Comparison of ENCODE assay signal across 1 cellular context in the genomic region with DNA sequence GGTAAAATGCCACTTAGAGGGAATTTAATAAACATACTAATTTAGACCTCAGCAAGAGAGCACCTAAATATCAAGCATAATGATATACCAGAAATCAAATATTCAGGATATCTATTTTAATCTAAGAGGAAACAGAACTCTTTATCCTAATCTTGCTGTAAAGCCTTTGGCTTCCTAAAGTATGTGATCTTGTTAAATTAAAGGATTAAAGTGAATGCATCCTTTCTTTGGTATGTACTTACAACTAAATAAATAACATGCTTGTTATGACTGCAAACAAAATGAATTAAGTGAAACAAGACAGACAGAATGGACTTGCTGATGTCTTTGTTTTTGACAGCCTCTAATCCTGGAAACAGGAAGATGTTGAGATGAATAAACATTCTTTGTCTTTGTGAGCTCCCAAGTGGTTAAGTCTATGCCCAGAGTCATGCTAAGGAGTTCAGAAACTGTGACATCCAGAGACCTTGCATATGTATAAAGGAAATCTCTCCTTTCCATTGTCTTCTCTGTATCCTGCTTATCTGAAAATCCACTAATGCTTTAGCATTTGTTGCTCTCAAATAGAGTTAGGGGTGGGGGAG.
TF ChIP-seq lines count a peak whose summit lies in the region.

No MANE protein-coding gene starts in this region.

TF ChIP-seq in GM23338, 12 proteins besides CTCF, POLR2A, EP300 and RAD21 (continued from another document):
- TF ChIP-seq, protein P1, sequence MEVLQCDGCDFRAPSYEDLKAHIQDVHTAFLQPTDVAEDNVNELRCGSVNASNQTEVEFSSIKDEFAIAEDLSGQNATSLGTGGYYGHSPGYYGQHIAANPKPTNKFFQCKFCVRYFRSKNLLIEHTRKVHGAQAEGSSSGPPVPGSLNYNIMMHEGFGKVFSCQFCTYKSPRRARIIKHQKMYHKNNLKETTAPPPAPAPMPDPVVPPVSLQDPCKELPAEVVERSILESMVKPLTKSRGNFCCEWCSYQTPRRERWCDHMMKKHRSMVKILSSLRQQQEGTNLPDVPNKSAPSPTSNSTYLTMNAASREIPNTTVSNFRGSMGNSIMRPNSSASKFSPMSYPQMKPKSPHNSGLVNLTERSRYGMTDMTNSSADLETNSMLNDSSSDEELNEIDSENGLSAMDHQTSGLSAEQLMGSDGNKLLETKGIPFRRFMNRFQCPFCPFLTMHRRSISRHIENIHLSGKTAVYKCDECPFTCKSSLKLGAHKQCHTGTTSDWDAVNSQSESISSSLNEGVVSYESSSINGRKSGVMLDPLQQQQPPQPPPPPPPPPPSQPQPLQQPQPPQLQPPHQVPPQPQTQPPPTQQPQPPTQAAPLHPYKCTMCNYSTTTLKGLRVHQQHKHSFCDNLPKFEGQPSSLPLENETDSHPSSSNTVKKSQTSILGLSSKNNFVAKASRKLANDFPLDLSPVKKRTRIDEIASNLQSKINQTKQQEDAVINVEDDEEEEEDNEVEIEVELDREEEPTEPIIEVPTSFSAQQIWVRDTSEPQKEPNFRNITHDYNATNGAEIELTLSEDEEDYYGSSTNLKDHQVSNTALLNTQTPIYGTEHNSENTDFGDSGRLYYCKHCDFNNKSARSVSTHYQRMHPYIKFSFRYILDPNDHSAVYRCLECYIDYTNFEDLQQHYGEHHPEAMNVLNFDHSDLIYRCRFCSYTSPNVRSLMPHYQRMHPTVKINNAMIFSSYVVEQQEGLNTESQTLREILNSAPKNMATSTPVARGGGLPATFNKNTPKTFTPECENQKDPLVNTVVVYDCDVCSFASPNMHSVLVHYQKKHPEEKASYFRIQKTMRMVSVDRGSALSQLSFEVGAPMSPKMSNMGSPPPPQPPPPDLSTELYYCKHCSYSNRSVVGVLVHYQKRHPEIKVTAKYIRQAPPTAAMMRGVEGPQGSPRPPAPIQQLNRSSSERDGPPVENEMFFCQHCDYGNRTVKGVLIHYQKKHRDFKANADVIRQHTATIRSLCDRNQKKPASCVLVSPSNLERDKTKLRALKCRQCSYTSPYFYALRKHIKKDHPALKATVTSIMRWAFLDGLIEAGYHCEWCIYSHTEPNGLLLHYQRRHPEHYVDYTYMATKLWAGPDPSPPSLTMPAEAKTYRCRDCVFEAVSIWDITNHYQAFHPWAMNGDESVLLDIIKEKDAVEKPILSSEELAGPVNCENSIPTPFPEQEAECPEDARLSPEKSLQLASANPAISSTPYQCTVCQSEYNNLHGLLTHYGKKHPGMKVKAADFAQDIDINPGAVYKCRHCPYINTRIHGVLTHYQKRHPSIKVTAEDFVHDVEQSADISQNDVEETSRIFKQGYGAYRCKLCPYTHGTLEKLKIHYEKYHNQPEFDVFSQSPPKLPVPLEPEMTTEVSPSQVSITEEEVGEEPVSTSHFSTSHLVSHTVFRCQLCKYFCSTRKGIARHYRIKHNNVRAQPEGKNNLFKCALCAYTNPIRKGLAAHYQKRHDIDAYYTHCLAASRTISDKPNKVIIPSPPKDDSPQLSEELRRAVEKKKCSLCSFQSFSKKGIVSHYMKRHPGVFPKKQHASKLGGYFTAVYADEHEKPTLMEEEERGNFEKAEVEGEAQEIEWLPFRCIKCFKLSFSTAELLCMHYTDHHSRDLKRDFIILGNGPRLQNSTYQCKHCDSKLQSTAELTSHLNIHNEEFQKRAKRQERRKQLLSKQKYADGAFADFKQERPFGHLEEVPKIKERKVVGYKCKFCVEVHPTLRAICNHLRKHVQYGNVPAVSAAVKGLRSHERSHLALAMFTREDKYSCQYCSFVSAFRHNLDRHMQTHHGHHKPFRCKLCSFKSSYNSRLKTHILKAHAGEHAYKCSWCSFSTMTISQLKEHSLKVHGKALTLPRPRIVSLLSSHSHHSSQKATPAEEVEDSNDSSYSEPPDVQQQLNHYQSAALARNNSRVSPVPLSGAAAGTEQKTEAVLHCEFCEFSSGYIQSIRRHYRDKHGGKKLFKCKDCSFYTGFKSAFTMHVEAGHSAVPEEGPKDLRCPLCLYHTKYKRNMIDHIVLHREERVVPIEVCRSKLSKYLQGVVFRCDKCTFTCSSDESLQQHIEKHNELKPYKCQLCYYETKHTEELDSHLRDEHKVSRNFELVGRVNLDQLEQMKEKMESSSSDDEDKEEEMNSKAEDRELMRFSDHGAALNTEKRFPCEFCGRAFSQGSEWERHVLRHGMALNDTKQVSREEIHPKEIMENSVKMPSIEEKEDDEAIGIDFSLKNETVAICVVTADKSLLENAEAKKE (CRISPR knock-in tag; IDR thresholded peaks at IDR 0.05) = no peak
- TF ChIP-seq ZNF114 (CRISPR knock-in tag; IDR thresholded peaks at IDR 0.05) = no peak
- TF ChIP-seq ZNF331 (CRISPR knock-in tag; IDR thresholded peaks at IDR 0.05; ENCODE audit: low read depth) = no peak
- no peak for TF ChIP-seq NANOG (IDR thresholded peaks at IDR 0.05; ENCODE audit: borderline replicate concordance)
